13 cellular contexts compared by ENCODE assay signal in the genomic region with DNA sequence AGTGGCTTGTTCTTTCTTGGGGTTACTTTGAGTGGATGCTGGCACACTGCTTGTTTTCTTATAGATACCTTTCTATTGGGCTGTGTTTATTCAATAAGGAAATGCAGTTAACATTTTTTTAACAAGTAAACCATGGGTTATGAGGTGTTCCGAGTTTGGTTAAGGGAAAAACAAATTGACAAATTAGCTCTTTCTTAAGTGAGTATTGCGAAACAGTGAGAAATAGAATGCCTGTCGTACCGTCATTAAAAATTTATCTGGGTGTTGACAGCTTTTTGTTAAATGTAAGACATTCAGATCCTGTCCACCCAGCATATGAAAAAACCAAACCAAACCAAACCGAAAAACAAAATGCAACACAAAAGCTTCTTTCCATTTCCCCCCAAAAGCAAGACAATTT. TPM values are rescaled to one million over a fixed set of nuclear protein-coding genes. Genes with fewer than 3 reads are reported as not detected.
DNase-seq lines count a peak whose midpoint lies in the region; ATAC-seq and TF ChIP-seq lines count a peak whose summit lies in the region.
"Had no signal": no experiment of that assay in that cellular context is flagged by ENCODE, and none has a peak within 500 bp of the region (broad histone marks: within the 10 kb centered on the region; RNA-seq: fewer than 3 reads in every experiment).

No MANE protein-coding gene starts in this region.

- H3K4me1 Mint-ChIP-seq in endodermal cell (peaks cover 55% of the 10 kb centered on the region), neural crest cell (peaks cover 55% of the 10 kb centered on the region)

- H3K4me1 ChIP-seq in endodermal cell (ENCODE audit: control insufficient read depth, insufficient read depth, low read length): peaks cover 7% of the 10 kb centered on the region
- H3K4me1 ChIP-seq in upper lobe of left lung: peaks cover 18 to 37% (median 30%) of the 10 kb centered on the region in 4 donors
- H3K4me1 ChIP-seq: Peyer's patch had no signal

- H3K36me3 Mint-ChIP-seq in endodermal cell (ENCODE audit: low read depth): peaks cover 9% of the 10 kb centered on the region
- no peaks in the 10 kb centered on the region for H3K36me3 Mint-ChIP-seq in neural crest cell (ENCODE audit: low read depth)

- H3K36me3 ChIP-seq in endodermal cell (ENCODE audit: control insufficient read depth, insufficient read depth, low read length) (no peaks in the 10 kb centered on the region), upper lobe of left lung (peaks cover 0 to 3% (median 0%) of the 10 kb centered on the region in 4 donors)
- H3K36me3 ChIP-seq: heart left ventricle, pancreas, Peyer's patch had no signal

- H3K4me3 Mint-ChIP-seq in endodermal cell: no peak overlapping the region
- H3K4me3 Mint-ChIP-seq in neural crest cell: peak overlapping the region; percentile 44
- H3K4me3 Mint-ChIP-seq: activated T-helper 17 cell treated with anti-CD3 and anti-CD28 coated beads, Interleukin-2, amount 50 U/mL, for 72 hours had no signal

- H3K4me3 ChIP-seq in endodermal cell (ENCODE audit: low read length): no peak overlapping the region
- H3K4me3 ChIP-seq in upper lobe of left lung: no peak overlapping the region
- H3K4me3 ChIP-seq: pancreas, Peyer's patch had no signal

- TF ChIP-seq CTCF in endodermal cell (conservative IDR thresholded peaks at IDR 0.05): no peak
- TF ChIP-seq CTCF in neural crest cell (conservative IDR thresholded peaks at IDR 0.05): no peak
- TF ChIP-seq CTCF in upper lobe of left lung (IDR thresholded peaks at IDR 0.05): no peak

- TF ChIP-seq EP300 in upper lobe of left lung (IDR thresholded peaks at IDR 0.05): no peak

- no peak for ATAC-seq in upper lobe of left lung (ENCODE audit: low FRiP score in 2 of 2)
- ATAC-seq: activated T-helper 17 cell treated with anti-CD3 and anti-CD28 coated beads, Interleukin-2, amount 50 U/mL, for 72 hours had no signal

- no peak overlapping the region for H3K27ac ChIP-seq in endodermal cell (ENCODE audit: low read depth, low read length)
- H3K27ac ChIP-seq in upper lobe of left lung: peak overlapping the region; percentile 27 to 81 (median 58)
- H3K27ac ChIP-seq: pancreas, Peyer's patch had no signal

- no peaks in the 10 kb centered on the region for H3K27me3 ChIP-seq in endodermal cell (ENCODE audit: control insufficient read depth, insufficient read depth, low read length, poor library complexity, severe bottlenecking)
- no peaks in the 10 kb centered on the region for H3K27me3 ChIP-seq in upper lobe of left lung
- H3K27me3 ChIP-seq: heart left ventricle, pancreas, Peyer's patch had no signal

- H3K27ac Mint-ChIP-seq in endodermal cell (peak overlapping the region; percentile 75), neural crest cell (ENCODE audit: unreplicated experiment) (no peak overlapping the region)
- H3K27ac Mint-ChIP-seq: activated T-helper 17 cell treated with anti-CD3 and anti-CD28 coated beads, Interleukin-2, amount 50 U/mL, for 72 hours had no signal

- no peaks in the 10 kb centered on the region for H3K9me3 ChIP-seq in endodermal cell (ENCODE audit: control insufficient read depth, low read length)
- no peaks in the 10 kb centered on the region for H3K9me3 ChIP-seq in upper lobe of left lung
- H3K9me3 ChIP-seq: heart left ventricle, pancreas, Peyer's patch had no signal

- H3K27me3 Mint-ChIP-seq in endodermal cell (ENCODE audit: insufficient read depth): no peaks in the 10 kb centered on the region
- peaks cover 7% of the 10 kb centered on the region for H3K27me3 Mint-ChIP-seq in neural crest cell (ENCODE audit: low read depth)
- H3K27me3 Mint-ChIP-seq: activated T-helper 17 cell treated with anti-CD3 and anti-CD28 coated beads, Interleukin-2, amount 50 U/mL, for 72 hours had no signal

- H3K9me3 Mint-ChIP-seq in endodermal cell (no peaks in the 10 kb centered on the region), neural crest cell (no peaks in the 10 kb centered on the region)
- H3K9me3 Mint-ChIP-seq: activated T-helper 17 cell treated with anti-CD3 and anti-CD28 coated beads, Interleukin-2, amount 50 U/mL, for 72 hours had no signal

- DNase-seq in NOMO-1 treated with DMSO at 0.1 percent for 48 hours (lab: John Stamatoyannopoulos, UW; ENCODE audit: unreplicated experiment) (peak; percentile 33), NOMO-1 treated with dmso at 0.1 percent for 144 hours (lab: John Stamatoyannopoulos, UW; ENCODE audit: unreplicated experiment) (no peak), endodermal cell (no peak), neural crest cell (ENCODE audit: low read depth, low spot score) (no peak), upper lobe of left lung (no peak), cerebellar nuclear complex (lab: John Stamatoyannopoulos, UW) (no peak), NCI-H1436 treated with DMSO at 0.1 percent for 48 hours (lab: John Stamatoyannopoulos, UW) (no peak), activated gamma-delta T cell treated with Interleukin-2 at 50 U/mL for 16 hours (no peak)
- DNase-seq: 8988T, pancreas had no signal

- no peak for TF ChIP-seq POLR2A in upper lobe of left lung (IDR thresholded peaks at IDR 0.05)

- H3K9ac ChIP-seq in endodermal cell (ENCODE audit: extremely low read depth, low read length, poor library complexity, severe bottlenecking): no peak overlapping the region

- WGBS in endodermal cell (ENCODE audit: insufficient coverage in 1 of 2, insufficient read length in 1 of 2), 2 experiments: 93 to 96% methylated on average over 4 to 5 of the region's 5 CpGs
- 45 to 46% methylated on average over 5 of the region's 5 CpGs for WGBS in upper lobe of left lung, 2 donors

RNA-seq across cellular contexts. Expression of gene CUX1, which starts 6.2 kb away (rescaled TPM):
- total RNA-seq in endodermal cell (100 to 1,000 TPM in 1 of 2 donors, 10 to 100 TPM in 1; 85.1 to 108 TPM), neural crest cell (56.0 and 60.0 TPM in 2 replicates), upper lobe of left lung (100 to 1,000 TPM; 106 to 188 (median 115) TPM)
- polyA plus RNA-seq in endodermal cell (2013, experiment 1 of 2): 49.5 TPM
- 50.8 TPM for polyA plus RNA-seq in endodermal cell (2013, experiment 2 of 2)
